16 cellular contexts compared by ENCODE assay signal in genomic region chr5:6201626-6202025, GRCh38.
"Had no signal": no experiment of that assay in that cellular context is flagged by ENCODE, and none has a peak within 500 bp of the region (broad histone marks: within the 10 kb centered on the region; RNA-seq: fewer than 3 reads in every experiment).

No MANE protein-coding gene starts in this region.

- ATAC-seq: activated CD8-positive, alpha-beta T cell treated with anti-CD3 and anti-CD28 coated beads for 36 hours; foreskin keratinocyte; left colon; stimulated activated naive CD8-positive, alpha-beta T cell treated with anti-CD3 and anti-CD28 coated beads, Interleukin-15, amount 100 ng/mL, for 72 hours had no signal

- H3K4me3 ChIP-seq: lung, neural progenitor cell, thoracic aorta, uterus had no signal

- DNase-seq: activated CD4-positive, alpha-beta T cell treated with anti-CD3 and anti-CD28 coated beads for 4 hours; activated CD8-positive, alpha-beta memory T cell treated with anti-CD3 and anti-CD28 coated beads, Interleukin-2, amount 50 U/mL, for 48 hours; activated CD8-positive, alpha-beta T cell treated with anti-CD3 and anti-CD28 coated beads for 36 hours; activated naive CD4-positive, alpha-beta T cell; aorta; immature natural killer cell; left colon; midbrain; stimulated activated CD4-positive, alpha-beta T cell treated with anti-CD3 and anti-CD28 coated beads, Interleukin-4, amount 100 ng/mL, for 1 hour; stimulated activated naive CD8-positive, alpha-beta T cell treated with anti-CD3 and anti-CD28 coated beads, Interleukin-15, amount 100 ng/mL, for 72 hours; uterus; WERI-Rb-1 had no signal
